ENCODE assay signal across 17 cellular contexts in the genomic region with DNA sequence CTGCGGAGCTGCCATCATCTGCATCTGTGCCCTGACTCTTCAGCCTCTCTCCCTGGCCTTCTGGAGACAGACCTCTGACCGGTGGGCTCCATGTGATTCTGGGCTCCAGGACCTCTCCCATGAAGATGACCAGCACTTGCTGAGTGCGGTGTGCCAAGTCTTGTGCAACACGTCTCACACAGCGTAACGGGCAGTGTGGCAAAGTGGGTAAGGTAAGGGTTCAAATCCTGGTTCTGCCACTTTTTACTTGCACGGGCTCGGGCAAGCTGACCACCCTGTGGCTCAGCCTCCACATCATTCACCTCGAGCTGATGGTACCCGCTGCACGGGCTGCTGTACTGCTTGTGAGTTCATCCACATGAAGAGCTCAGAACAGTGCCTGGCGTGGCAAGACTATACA. TPM values are rescaled to one million over a fixed set of nuclear protein-coding genes. Genes with fewer than 3 reads are reported as not detected.
DNase-seq lines count a peak whose midpoint lies in the region; ATAC-seq and TF ChIP-seq lines count a peak whose summit lies in the region.
"Had no signal": no experiment of that assay in that cellular context is flagged by ENCODE, and none has a peak within 500 bp of the region (broad histone marks: within the 10 kb centered on the region; RNA-seq: fewer than 3 reads in every experiment).

No MANE protein-coding gene starts in this region.

- H2BK5ac ChIP-seq in trophoblast cell (ENCODE audit: low read depth, low read length, poor library complexity): no peak overlapping the region

- H2BK120ac ChIP-seq in trophoblast cell (ENCODE audit: insufficient read depth, low read length, poor library complexity): no peak overlapping the region

- H3K27me3 Mint-ChIP-seq in activated CD8-positive, alpha-beta memory T cell treated with anti-CD3 and anti-CD28 coated beads, Interleukin-2, amount 10 ng/mL, durations not matched to agents 7 days and 5 days: peaks cover 33% of the 10 kb centered on the region
- H3K27me3 Mint-ChIP-seq in chondrocyte (ENCODE audit: low read depth): peaks cover 4% of the 10 kb centered on the region

- no peaks in the 10 kb centered on the region for H3K79me2 ChIP-seq in trophoblast cell (ENCODE audit: control insufficient read depth, insufficient read depth, low read length, poor library complexity)

- H3K27ac ChIP-seq in psoas muscle (peak overlapping the region; percentile 83), trophoblast cell (ENCODE audit: low read depth, low read length) (no peak overlapping the region)
- H3K27ac ChIP-seq: BLaER1 treated with 17β-estradiol and CSF1 and Interleukin-3, amounts not matched to agents 10 nM and 100 nM had no signal

- H3K4ac ChIP-seq in trophoblast cell (ENCODE audit: low read depth, low read length): no peak overlapping the region

- H3K27ac Mint-ChIP-seq in activated CD8-positive, alpha-beta memory T cell treated with anti-CD3 and anti-CD28 coated beads, Interleukin-2, amount 10 ng/mL, durations not matched to agents 7 days and 5 days: no peak overlapping the region
- H3K27ac Mint-ChIP-seq in chondrocyte (ENCODE audit: unreplicated experiment): no peak overlapping the region
- H3K27ac Mint-ChIP-seq: CD4-positive, CD25-positive, alpha-beta regulatory T cell; GM23338; H9 had no signal

- H3K9ac ChIP-seq in trophoblast cell (ENCODE audit: low read length): no peak overlapping the region
- H3K9ac ChIP-seq: BLaER1 treated with 17β-estradiol and CSF1 and Interleukin-3, amounts not matched to agents 10 nM and 100 nM had no signal

- no peaks in the 10 kb centered on the region for H3K27me3 ChIP-seq in psoas muscle (ENCODE audit: insufficient read depth in 3 of 3, low read length in 2 of 3)
- peaks cover 4% of the 10 kb centered on the region for H3K27me3 ChIP-seq in trophoblast cell (ENCODE audit: insufficient read depth, low read length)

- H3K4me1 ChIP-seq in psoas muscle (peaks cover 26% of the 10 kb centered on the region), trophoblast cell (ENCODE audit: control insufficient read depth in 1 of 2, insufficient read depth in 2 of 2, low read length in 2 of 2) (peaks cover 2% of the 10 kb centered on the region in 2 experiments)

- intact Hi-C loops in psoas muscle (cut with DNase I): no loop called here

- no peak overlapping the region for H4K12ac ChIP-seq in trophoblast cell (ENCODE audit: low read depth, low read length)

- CTCF ChIA-PET in activated CD8-positive, alpha-beta memory T cell treated with anti-CD3 and anti-CD28 coated beads, Interleukin-2, amount 10 ng/mL, durations not matched to agents 7 days and 5 days (lab: Charles Lee): interaction anchor here (1.4 to 1.6 kb wide), 2 partner anchors 12 to 22 kb away, joined by 3 to 6 read pairs; no protein-coding TSS in a partner anchor

- no peaks in the 10 kb centered on the region for H3K9me3 Mint-ChIP-seq in activated CD8-positive, alpha-beta memory T cell treated with anti-CD3 and anti-CD28 coated beads, Interleukin-2, amount 10 ng/mL, durations not matched to agents 7 days and 5 days (ENCODE audit: low read depth)
- no peaks in the 10 kb centered on the region for H3K9me3 Mint-ChIP-seq in chondrocyte (ENCODE audit: low read depth)
- H3K9me3 Mint-ChIP-seq: GM23338, H9 had no signal

- no peak overlapping the region for H2AK5ac ChIP-seq in trophoblast cell (ENCODE audit: low read length)

- H3K9me3 ChIP-seq in psoas muscle: no peaks in the 10 kb centered on the region
- H3K9me3 ChIP-seq in trophoblast cell (ENCODE audit: insufficient read depth, low read depth, low read length): peaks cover 4% of the 10 kb centered on the region
- H3K9me3 ChIP-seq: BLaER1 treated with 17β-estradiol and CSF1 and Interleukin-3, amounts not matched to agents 10 nM and 100 nM had no signal

- H3K36me3 Mint-ChIP-seq in activated CD8-positive, alpha-beta memory T cell treated with anti-CD3 and anti-CD28 coated beads, Interleukin-2, amount 10 ng/mL, durations not matched to agents 7 days and 5 days: no peaks in the 10 kb centered on the region
- H3K36me3 Mint-ChIP-seq in chondrocyte (ENCODE audit: low read depth): no peaks in the 10 kb centered on the region
- H3K36me3 Mint-ChIP-seq: CD4-positive, CD25-positive, alpha-beta regulatory T cell had no signal

- WGBS in psoas muscle, 3 donors: 65 to 90% (median 66%) methylated on average over 12 of the region's 12 CpGs
- no CpG with 5 or more reads among the region's 12 CpGs for WGBS in trophoblast cell (ENCODE audit: extremely low coverage, insufficient coverage, insufficient read length)

- no peaks in the 10 kb centered on the region for H3K36me3 ChIP-seq in psoas muscle (ENCODE audit: insufficient read depth in 1 of 2, low read depth in 1 of 2)
- H3K36me3 ChIP-seq in trophoblast cell (ENCODE audit: control insufficient read depth in 1 of 2, insufficient read depth in 2 of 2, low read length in 2 of 2): no peaks in the 10 kb centered on the region
- H3K36me3 ChIP-seq: BLaER1 treated with 17β-estradiol and CSF1 and Interleukin-3, amounts not matched to agents 10 nM and 100 nM had no signal

- no peak overlapping the region for H3K4me2 ChIP-seq in trophoblast cell (ENCODE audit: low read length)
- H3K4me2 ChIP-seq: GM23338 had no signal

- H3K4me3 Mint-ChIP-seq in activated CD8-positive, alpha-beta memory T cell treated with anti-CD3 and anti-CD28 coated beads, Interleukin-2, amount 10 ng/mL, durations not matched to agents 7 days and 5 days: no peak overlapping the region
- H3K4me3 Mint-ChIP-seq in chondrocyte (ENCODE audit: unreplicated experiment): no peak overlapping the region
- H3K4me3 Mint-ChIP-seq: CD4-positive, CD25-positive, alpha-beta regulatory T cell; GM23338; H9 had no signal

- no peak overlapping the region for H3K23ac ChIP-seq in trophoblast cell (ENCODE audit: low read length)

- no peak for ATAC-seq in activated CD8-positive, alpha-beta memory T cell treated with anti-CD3 and anti-CD28 coated beads, Interleukin-2, amount 10 ng/mL, durations not matched to agents 7 days and 5 days
- ATAC-seq in psoas muscle: peak; percentile 18 to 41 (median 33)
- no peak for ATAC-seq in HG02610 (IDR thresholded peaks at IDR 0.05; ENCODE audit: unreplicated experiment)
- ATAC-seq in HG02759 (IDR thresholded peaks at IDR 0.05; ENCODE audit: unreplicated experiment): no peak
- ATAC-seq: GM23338, HepG2 had no signal

- H3K4me3 ChIP-seq in psoas muscle (peak overlapping the region; percentile 65), trophoblast cell (ENCODE audit: low read depth, low read length) (no peak overlapping the region)
- H3K4me3 ChIP-seq: BLaER1 treated with 17β-estradiol and CSF1 and Interleukin-3, amounts not matched to agents 10 nM and 100 nM; GM23338 had no signal

- no peak overlapping the region for H3K14ac ChIP-seq in trophoblast cell (ENCODE audit: low read length)

- peak; percentile 38 for DNase-seq in activated CD8-positive, alpha-beta memory T cell treated with anti-CD3 and anti-CD28 coated beads for 24 hours
- DNase-seq in activated CD8-positive, alpha-beta memory T cell treated with anti-CD3 and anti-CD28 coated beads, Interleukin-2, amount 10 ng/mL, durations not matched to agents 7 days and 5 days: no peak
- DNase-seq in chondrocyte (ENCODE audit: low spot score) (peak; percentile 80), islet precursor cell (peak; percentile 28), psoas muscle (no peak), trophoblast cell (no peak)
- DNase-seq: ACHN; Calu3; CD4-positive, CD25-positive, alpha-beta regulatory T cell; DMS79 treated with DMSO at 0.1 percent for 48 hours; EL; H9 had no signal

- no peak overlapping the region for H2AFZ ChIP-seq in trophoblast cell (ENCODE audit: insufficient read depth, low read length, poor library complexity)
- H2AFZ ChIP-seq: GM23338 had no signal

- TF ChIP-seq CTCF in chondrocyte (IDR thresholded peaks at IDR 0.05) (no peak), psoas muscle (IDR thresholded peaks at IDR 0.05) (no peak)

- H3K18ac ChIP-seq in trophoblast cell (ENCODE audit: low read length): no peak overlapping the region

- H4K91ac ChIP-seq in trophoblast cell (ENCODE audit: low read depth, low read length): no peak overlapping the region

- peaks cover 3% of the 10 kb centered on the region for H3K4me1 Mint-ChIP-seq in activated CD8-positive, alpha-beta memory T cell treated with anti-CD3 and anti-CD28 coated beads, Interleukin-2, amount 10 ng/mL, durations not matched to agents 7 days and 5 days
- peaks cover 3% of the 10 kb centered on the region for H3K4me1 Mint-ChIP-seq in chondrocyte (ENCODE audit: low read depth)

- H4K8ac ChIP-seq in trophoblast cell (ENCODE audit: low read depth, low read length): no peak overlapping the region

- no peaks in the 10 kb centered on the region for H3K79me1 ChIP-seq in trophoblast cell (ENCODE audit: low read length)

- H2BK12ac ChIP-seq in trophoblast cell (ENCODE audit: low read length): no peak overlapping the region

RNA-seq across cellular contexts. Expression of a gene that starts 6.5 kb away (rescaled TPM):
- total RNA-seq in activated CD8-positive, alpha-beta memory T cell treated with anti-CD3 and anti-CD28 coated beads, Interleukin-2, amount 10 ng/mL, durations not matched to agents 7 days and 5 days: 1 to 10 TPM; 1.5 TPM
- total RNA-seq in chondrocyte (13.2 to 23.4 TPM (median 22.1 TPM) in 3 replicates), psoas muscle (100 to 1,000 TPM; 288 to 380 (median 349) TPM)
- polyA plus RNA-seq in psoas muscle: 100 to 1,000 TPM in 2 of 3 donors, 10 to 100 TPM in 1; 77.5 to 291 (median 121) TPM
- polyA plus RNA-seq in trophoblast cell (2013): 5.9 and 6.1 TPM in 2 replicates

Comparison
In these comparisons a context has a peak if more than half of its experiments do, and no peak if none do; other contexts are left out.
1. DNase-seq: peak in activated CD8-positive, alpha-beta memory T cell treated with anti-CD3 and anti-CD28 coated beads for 24 hours (single experiment), chondrocyte (single experiment) and islet precursor cell (single experiment); none in activated CD8-positive, alpha-beta memory T cell treated with anti-CD3 and anti-CD28 coated beads, Interleukin-2, amount 10 ng/mL, durations not matched to agents 7 days and 5 days (single experiment), psoas muscle (0 of 2) and trophoblast cell (0 of 2).
2. ATAC-seq: peak in psoas muscle (4 of 4); none in activated CD8-positive, alpha-beta memory T cell treated with anti-CD3 and anti-CD28 coated beads, Interleukin-2, amount 10 ng/mL, durations not matched to agents 7 days and 5 days (single experiment), HG02610 (single experiment) and HG02759 (single experiment).
3. RNA of a gene that starts 6.5 kb away (total RNA-seq): 288 to 380 TPM in psoas muscle; 13.2 to 23.4 TPM in chondrocyte and 1.5 TPM in activated CD8-positive, alpha-beta memory T cell treated with anti-CD3 and anti-CD28 coated beads, Interleukin-2, amount 10 ng/mL, durations not matched to agents 7 days and 5 days; every median in the first group is over 10 times any median in the second.